In the genomic region with DNA sequence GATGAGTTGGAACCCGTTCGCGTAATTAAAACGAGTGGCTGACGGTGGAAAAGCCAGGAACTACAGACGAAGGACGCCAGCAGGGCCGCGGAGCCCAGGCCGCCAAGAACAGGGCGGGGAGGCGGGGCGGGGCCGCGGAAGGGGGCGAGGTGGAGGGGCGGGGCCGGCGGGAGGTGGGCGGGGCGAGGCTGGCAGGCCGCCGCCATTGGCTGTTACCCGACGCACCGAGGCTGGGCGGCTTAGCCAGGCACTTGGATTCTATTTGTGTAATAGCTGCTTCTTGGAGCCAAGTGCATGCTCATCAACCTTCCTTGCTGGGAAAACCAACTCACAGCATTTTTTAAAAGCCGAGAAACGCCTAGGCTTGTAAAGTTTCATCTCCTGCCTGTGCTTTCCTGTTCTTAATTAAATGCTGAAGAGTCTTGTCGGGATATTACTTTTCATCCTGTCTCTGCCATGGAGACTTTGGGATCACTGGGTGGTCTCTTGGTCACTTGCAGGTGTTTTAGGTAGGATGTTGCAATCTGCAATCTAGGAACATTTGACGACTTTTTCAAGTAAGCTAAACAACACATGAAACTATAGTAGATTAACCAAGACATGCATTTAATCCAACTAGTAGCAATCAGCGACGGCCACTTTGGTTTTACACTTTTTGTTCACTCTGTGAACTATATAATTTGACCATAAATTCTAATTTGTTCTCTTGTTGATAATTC, we compare ENCODE assay signal across 8 cellular contexts.
DNase-seq lines count a peak whose midpoint lies in the region; ATAC-seq and TF ChIP-seq lines count a peak whose summit lies in the region.

No MANE protein-coding gene starts in this region.

- H3K27ac Mint-ChIP-seq in chondrocyte (ENCODE audit: unreplicated experiment): peak overlapping the region; percentile 99

- no peaks in the 10 kb centered on the region for H3K27me3 Mint-ChIP-seq in chondrocyte (ENCODE audit: low read depth)

- DNase-seq in AG08396 (ENCODE audit: low spot score) (peak; percentile 97), NCI-H510A (lab: John Stamatoyannopoulos, UW) (peak; percentile 59), chondrocyte (ENCODE audit: low spot score) (peak; percentile 93), kidney glomerular epithelial cell (lab: John Stamatoyannopoulos, UW) (peak; percentile 82)
- DNase-seq in activated CD4-positive, alpha-beta T cell treated with anti-CD3 and anti-CD28 coated beads for 4 hours: peak; percentile 81 to 84
- peak; percentile 69 to 71 for DNase-seq in stimulated activated CD4-positive, alpha-beta T cell treated with anti-CD3 and anti-CD28 coated beads, Interleukin-1b, Interleukin-23, amount 100 ng/mL, for 1 hour (ENCODE audit: low read depth in 2 of 2)

- TF ChIP-seq CTCF in chondrocyte (IDR thresholded peaks at IDR 0.05): no peak

- H3K9me3 Mint-ChIP-seq in chondrocyte (ENCODE audit: low read depth): peaks cover 4% of the 10 kb centered on the region

- peaks cover 44% of the 10 kb centered on the region for H3K4me1 Mint-ChIP-seq in chondrocyte (ENCODE audit: low read depth)

- peak overlapping the region; percentile 90 for H3K4me3 Mint-ChIP-seq in chondrocyte (ENCODE audit: unreplicated experiment)

- no peaks in the 10 kb centered on the region for H3K36me3 Mint-ChIP-seq in chondrocyte (ENCODE audit: low read depth)

- ATAC-seq in GM19035 (IDR thresholded peaks at IDR 0.05; ENCODE audit: unreplicated experiment) (peak; percentile 47), HG03354 (IDR thresholded peaks at IDR 0.05; ENCODE audit: poor library complexity, severe bottlenecking, unreplicated experiment) (peak; percentile 55)

Comparison
In these comparisons a context has a peak if more than half of its experiments do, and no peak if none do; other contexts are left out.
1. Peak in every context shown above with its lines: DNase-seq and ATAC-seq.